ENCODE assay signal across 2 cellular contexts in genomic region chr3:129485681-129486056, GRCh38.
A peak's percentile ranks its signal among the peaks of the same experiment; 100 is the strongest.
TF ChIP-seq lines count a peak whose summit lies in the region.

No MANE protein-coding gene starts in this region.

TF ChIP-seq in liver, 16 proteins besides CTCF, POLR2A, EP300 and RAD21:
- TF ChIP-seq YY1 (IDR thresholded peaks at IDR 0.05) = peak; percentile 25
- TF ChIP-seq ATF3 (IDR thresholded peaks at IDR 0.05) = no peak
- TF ChIP-seq RXRA (IDR thresholded peaks at IDR 0.05) = peak in 1 of 2 donors; percentile 27
- TF ChIP-seq REST (IDR thresholded peaks at IDR 0.05) = no peak
- TF ChIP-seq JUND (IDR thresholded peaks at IDR 0.05) = no peak
- TF ChIP-seq NR2F2 (IDR thresholded peaks at IDR 0.05) = peak; percentile 95
- TF ChIP-seq ZBTB33 (IDR thresholded peaks at IDR 0.05) = no peak
- TF ChIP-seq HNF4G (IDR thresholded peaks at IDR 0.05) = no peak
- no peak for TF ChIP-seq SP1 (IDR thresholded peaks at IDR 0.05)
- no peak for TF ChIP-seq FOXA1 (IDR thresholded peaks at IDR 0.05)
- no peak for TF ChIP-seq GABPA (IDR thresholded peaks at IDR 0.05 in 1 of 2, conservative IDR thresholded peaks at IDR 0.05 in 1 of 2)
- TF ChIP-seq MAX (IDR thresholded peaks at IDR 0.05) = no peak
- no peak for TF ChIP-seq TAF1 (conservative IDR thresholded peaks at IDR 0.05)
- no peak for TF ChIP-seq EGR1 (IDR thresholded peaks at IDR 0.05; ENCODE audit: low read depth in 2 of 2)

TF ChIP-seq in HepG2, 621 proteins besides CTCF, POLR2A, EP300 and RAD21:
- TF ChIP-seq ELF1 (CRISPR knock-in tag; IDR thresholded peaks at IDR 0.05) (no peak), MTA1 (CRISPR knock-in tag; IDR thresholded peaks at IDR 0.05; ENCODE audit: borderline replicate concordance) (no peak), TERF1 (CRISPR knock-in tag; IDR thresholded peaks at IDR 0.05) (no peak), ONECUT2 (CRISPR knock-in tag; IDR thresholded peaks at IDR 0.05) (no peak), ZNF580 (CRISPR knock-in tag; IDR thresholded peaks at IDR 0.05; ENCODE audit: borderline replicate concordance, low read depth) (no peak), ZNF678 (CRISPR knock-in tag; IDR thresholded peaks at IDR 0.05) (no peak), ETS1 (CRISPR knock-in tag; IDR thresholded peaks at IDR 0.05) (no peak), MZF1 (CRISPR knock-in tag; IDR thresholded peaks at IDR 0.05; ENCODE audit: borderline replicate concordance) (no peak), POGK (CRISPR knock-in tag; conservative IDR thresholded peaks at IDR 0.05) (no peak), FOSL2 (CRISPR knock-in tag; IDR thresholded peaks at IDR 0.05) (no peak), NCOA1 (CRISPR knock-in tag; IDR thresholded peaks at IDR 0.05) (no peak), ATM (IDR thresholded peaks at IDR 0.05; ENCODE audit: borderline replicate concordance) (no peak)
